In genomic region chr9:114484215-114484853, GRCh38 we compare ENCODE assay signal across 13 cellular contexts. TPM values are rescaled to one million over a fixed set of nuclear protein-coding genes. Genes with fewer than 3 reads are reported as not detected.
DNase-seq lines count a peak whose midpoint lies in the region; ATAC-seq and TF ChIP-seq lines count a peak whose summit lies in the region.
"Had no signal": no experiment of that assay in that cellular context is flagged by ENCODE, and none has a peak within 500 bp of the region (broad histone marks: within the 10 kb centered on the region; RNA-seq: fewer than 3 reads in every experiment).

No MANE protein-coding gene starts in this region.

- H3K4me3 ChIP-seq in breast epithelium = no peak overlapping the region
- H3K4me3 ChIP-seq: BLaER1 treated with 17β-estradiol and CSF1 and Interleukin-3, amounts not matched to agents 10 nM and 100 nM; SK-N-MC had no signal

- BruUV-seq in MCF 10A (replicated peaks; lab: Mats Ljungman, UMichigan) = no TSS peak

- H3K27ac Mint-ChIP-seq in MCF 10A (ENCODE audit: low read depth, unreplicated experiment) (no peak overlapping the region), HFFc6 (peak overlapping the region; percentile 55), T-helper 17 cell (peak overlapping the region; percentile 79)
- peak overlapping the region; percentile 82 for H3K27ac Mint-ChIP-seq in stimulated activated naive B cell treated with anti-CD40 and anti-IgM and Interleukin-4, amounts not matched to agents 10 μg/mL and 1 μg/mL and 100 μg/mL, for 72 hours
- H3K27ac Mint-ChIP-seq: mesothelial cell of epicardium had no signal

- DNase-seq in MCF 10A (ENCODE audit: unreplicated experiment) (no peak), breast epithelium (ENCODE audit: low spot score in 2 of 2) (no peak), HFFc6 (no peak), T-helper 17 cell (no peak), posterior vena cava (ENCODE audit: low spot score) (no peak)
- no peak for DNase-seq in stimulated activated naive B cell treated with anti-CD40 and anti-IgM and Interleukin-4, amounts not matched to agents 10 μg/mL and 1 μg/mL and 100 μg/mL, for 72 hours
- no peak for DNase-seq in stimulated activated CD4-positive, alpha-beta T cell treated with anti-CD3 and anti-CD28 coated beads, Interleukin-4, amount 100 ng/mL, for 24 hours
- DNase-seq: NCI-H1930; NK-92 treated with Interleukin-12 subunit alpha and Interleukin-12 subunit beta, amount 100 ng/mL, for 24 hours had no signal

- no peaks in the 10 kb centered on the region for H3K27me3 Mint-ChIP-seq in MCF 10A (ENCODE audit: insufficient read depth, unreplicated experiment)
- H3K27me3 Mint-ChIP-seq in HFFc6 (ENCODE audit: insufficient read depth) = peaks cover 2% of the 10 kb centered on the region
- peaks cover 5% of the 10 kb centered on the region for H3K27me3 Mint-ChIP-seq in T-helper 17 cell
- H3K27me3 Mint-ChIP-seq in stimulated activated naive B cell treated with anti-CD40 and anti-IgM and Interleukin-4, amounts not matched to agents 10 μg/mL and 1 μg/mL and 100 μg/mL, for 72 hours = peaks cover 5 to 6% of the 10 kb centered on the region in 2 donors

- intact Hi-C loops in MCF 10A (cut with micrococcal nuclease) = loop anchor here (10.0 kb wide), 1 partner anchor 530 kb away; no protein-coding TSS in a partner anchor
- intact Hi-C loops in breast epithelium (cut with DNase I; ENCODE audit: low total_unique reads) = no loop called here
- intact Hi-C loops in posterior vena cava (cut with DNase I) = loop anchor here in 1 of 2 donors (5.0 kb wide), 1 partner anchor 168 kb away; no protein-coding TSS in a partner anchor

- TF ChIP-seq CTCF in MCF 10A (IDR thresholded peaks at IDR 0.05; ENCODE audit: unreplicated experiment) = no peak
- no peak for TF ChIP-seq CTCF in breast epithelium (IDR thresholded peaks at IDR 0.05)
- no peak for TF ChIP-seq CTCF in HFFc6 (IDR thresholded peaks at IDR 0.05)

- H3K27ac ChIP-seq in breast epithelium = no peak overlapping the region
- H3K27ac ChIP-seq: SK-N-MC had no signal

- no peaks in the 10 kb centered on the region for H3K36me3 Mint-ChIP-seq in MCF 10A (ENCODE audit: insufficient read depth, unreplicated experiment)
- H3K36me3 Mint-ChIP-seq in HFFc6 (ENCODE audit: low read depth) = no peaks in the 10 kb centered on the region
- peaks cover 3% of the 10 kb centered on the region for H3K36me3 Mint-ChIP-seq in T-helper 17 cell (ENCODE audit: low read depth)
- H3K36me3 Mint-ChIP-seq in stimulated activated naive B cell treated with anti-CD40 and anti-IgM and Interleukin-4, amounts not matched to agents 10 μg/mL and 1 μg/mL and 100 μg/mL, for 72 hours = peaks cover 8 to 11% of the 10 kb centered on the region in 2 donors
- H3K36me3 Mint-ChIP-seq: mesothelial cell of epicardium had no signal

- no peak for TF ChIP-seq POLR2A in breast epithelium (IDR thresholded peaks at IDR 0.05)

- H3K9me3 Mint-ChIP-seq in MCF 10A (ENCODE audit: unreplicated experiment) (no peaks in the 10 kb centered on the region), HFFc6 (no peaks in the 10 kb centered on the region)
- no peaks in the 10 kb centered on the region for H3K9me3 Mint-ChIP-seq in stimulated activated naive B cell treated with anti-CD40 and anti-IgM and Interleukin-4, amounts not matched to agents 10 μg/mL and 1 μg/mL and 100 μg/mL, for 72 hours
- H3K9me3 Mint-ChIP-seq: mesothelial cell of epicardium had no signal

- H3K36me3 ChIP-seq in breast epithelium = no peaks in the 10 kb centered on the region
- H3K36me3 ChIP-seq: BLaER1 treated with 17β-estradiol and CSF1 and Interleukin-3, amounts not matched to agents 10 nM and 100 nM had no signal

- no peak for ATAC-seq in T-helper 17 cell
- ATAC-seq in stimulated activated naive B cell treated with anti-CD40 and anti-IgM and Interleukin-4, amounts not matched to agents 10 μg/mL and 1 μg/mL and 100 μg/mL, for 72 hours (replicated peaks) = peak in 1 of 2 donors; percentile 15
- no peak for ATAC-seq in HG03457 (IDR thresholded peaks at IDR 0.05; ENCODE audit: unreplicated experiment)

- POLR2A ChIA-PET in MCF 10A (lab: Yijun Ruan, JAX) = interaction anchor here (0.6 to 6.2 kb wide), 6 partner anchors 18 to 246 kb away, joined by 3 to 37 read pairs (median 3); partner anchors contain the start of gene TMEM268

- CTCF ChIA-PET in MCF 10A (lab: Yijun Ruan, JAX) = interaction anchor here (1.0 to 6.3 kb wide), 6 partner anchors 11 to 170 kb away, joined by 3 to 70 read pairs (median 4); no protein-coding TSS in a partner anchor

- H3K4me1 ChIP-seq in breast epithelium = no peaks in the 10 kb centered on the region

- peaks cover 22% of the 10 kb centered on the region for H3K4me1 Mint-ChIP-seq in MCF 10A (ENCODE audit: insufficient read depth, unreplicated experiment)
- peaks cover 32% of the 10 kb centered on the region for H3K4me1 Mint-ChIP-seq in HFFc6 (ENCODE audit: low read depth)
- H3K4me1 Mint-ChIP-seq in T-helper 17 cell = peaks cover 40% of the 10 kb centered on the region
- H3K4me1 Mint-ChIP-seq in stimulated activated naive B cell treated with anti-CD40 and anti-IgM and Interleukin-4, amounts not matched to agents 10 μg/mL and 1 μg/mL and 100 μg/mL, for 72 hours = peaks cover 42 to 73% of the 10 kb centered on the region in 2 donors

- H3K9me3 ChIP-seq in breast epithelium (no peaks in the 10 kb centered on the region), T-helper 17 cell (ENCODE audit: control insufficient read depth, low read length, poor library complexity, severe bottlenecking) (no peaks in the 10 kb centered on the region)
- H3K9me3 ChIP-seq: BLaER1 treated with 17β-estradiol and CSF1 and Interleukin-3, amounts not matched to agents 10 nM and 100 nM had no signal

- H3K27me3 ChIP-seq in breast epithelium = no peaks in the 10 kb centered on the region
- H3K27me3 ChIP-seq: BLaER1 treated with 17β-estradiol and CSF1 and Interleukin-3, amounts not matched to agents 10 nM and 100 nM had no signal

- H3K4me3 Mint-ChIP-seq in MCF 10A (ENCODE audit: unreplicated experiment) (peak overlapping the region; percentile 38), HFFc6 (no peak overlapping the region), T-helper 17 cell (peak overlapping the region; percentile 62)
- H3K4me3 Mint-ChIP-seq in stimulated activated naive B cell treated with anti-CD40 and anti-IgM and Interleukin-4, amounts not matched to agents 10 μg/mL and 1 μg/mL and 100 μg/mL, for 72 hours = no peak overlapping the region
- H3K4me3 Mint-ChIP-seq: mesothelial cell of epicardium had no signal

RNA-seq across cellular contexts. Expression of gene WHRN, which starts 20.9 kb away (rescaled TPM):
- total RNA-seq in MCF 10A (2022) (9.4 and 12.8 TPM in 2 replicates), breast epithelium (10 to 100 TPM in 2 of 3 donors, 1 to 10 TPM in 1; 2.4 to 16.4 (median 15.1) TPM), T-helper 17 cell (10 to 100 TPM; 18.2 to 32.6 TPM), posterior vena cava (1 to 10 TPM; 2.5 to 2.6 TPM)
- 1 to 10 TPM; 3.0 to 4.8 (median 3.6) TPM for total RNA-seq in HFFc6 (2021; fragmentation: NEBNext Ultra II Directional; extraction: Animal tissue kit (Norgen Biotek cat#: 25700))

Comparison
In these comparisons a context has a peak if more than half of its experiments do, and no peak if none do; other contexts are left out.
1. H3K4me3 Mint-ChIP-seq: peak in MCF 10A (single experiment) and T-helper 17 cell (single experiment); none in HFFc6 (single experiment) and stimulated activated naive B cell treated with anti-CD40 and anti-IgM and Interleukin-4, amounts not matched to agents 10 μg/mL and 1 μg/mL and 100 μg/mL, for 72 hours (0 of 2).